1 cellular context compared by ENCODE assay signal in genomic region chr7:106568680-106569499, GRCh38.
TF ChIP-seq lines count a peak whose summit lies in the region.

No MANE protein-coding gene starts in this region.

TF ChIP-seq in HEK293, 187 proteins besides CTCF, POLR2A, EP300 and RAD21 (continued from another document and continues in another):
- TF ChIP-seq, protein P1, sequence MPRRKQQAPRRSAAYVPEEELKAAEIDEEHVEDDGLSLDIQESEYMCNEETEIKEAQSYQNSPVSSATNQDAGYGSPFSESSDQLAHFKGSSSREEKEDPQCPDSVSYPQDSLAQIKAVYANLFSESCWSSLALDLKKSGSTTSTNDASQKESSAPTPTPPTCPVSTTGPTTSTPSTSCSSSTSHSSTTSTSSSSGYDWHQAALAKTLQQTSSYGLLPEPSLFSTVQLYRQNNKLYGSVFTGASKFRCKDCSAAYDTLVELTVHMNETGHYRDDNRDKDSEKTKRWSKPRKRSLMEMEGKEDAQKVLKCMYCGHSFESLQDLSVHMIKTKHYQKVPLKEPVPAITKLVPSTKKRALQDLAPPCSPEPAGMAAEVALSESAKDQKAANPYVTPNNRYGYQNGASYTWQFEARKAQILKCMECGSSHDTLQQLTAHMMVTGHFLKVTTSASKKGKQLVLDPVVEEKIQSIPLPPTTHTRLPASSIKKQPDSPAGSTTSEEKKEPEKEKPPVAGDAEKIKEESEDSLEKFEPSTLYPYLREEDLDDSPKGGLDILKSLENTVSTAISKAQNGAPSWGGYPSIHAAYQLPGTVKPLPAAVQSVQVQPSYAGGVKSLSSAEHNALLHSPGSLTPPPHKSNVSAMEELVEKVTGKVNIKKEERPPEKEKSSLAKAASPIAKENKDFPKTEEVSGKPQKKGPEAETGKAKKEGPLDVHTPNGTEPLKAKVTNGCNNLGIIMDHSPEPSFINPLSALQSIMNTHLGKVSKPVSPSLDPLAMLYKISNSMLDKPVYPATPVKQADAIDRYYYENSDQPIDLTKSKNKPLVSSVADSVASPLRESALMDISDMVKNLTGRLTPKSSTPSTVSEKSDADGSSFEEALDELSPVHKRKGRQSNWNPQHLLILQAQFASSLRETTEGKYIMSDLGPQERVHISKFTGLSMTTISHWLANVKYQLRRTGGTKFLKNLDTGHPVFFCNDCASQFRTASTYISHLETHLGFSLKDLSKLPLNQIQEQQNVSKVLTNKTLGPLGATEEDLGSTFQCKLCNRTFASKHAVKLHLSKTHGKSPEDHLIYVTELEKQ (tag by site-specific recombination; IDR thresholded peaks at IDR 0.05; ENCODE audit: borderline replicate concordance): 0 out of 2 replicates have a peak, but pooled peaks have one; percentile 16
- TF ChIP-seq ZNF747 (tag by site-specific recombination; IDR thresholded peaks at IDR 0.05): no peak
- TF ChIP-seq, protein P2, sequence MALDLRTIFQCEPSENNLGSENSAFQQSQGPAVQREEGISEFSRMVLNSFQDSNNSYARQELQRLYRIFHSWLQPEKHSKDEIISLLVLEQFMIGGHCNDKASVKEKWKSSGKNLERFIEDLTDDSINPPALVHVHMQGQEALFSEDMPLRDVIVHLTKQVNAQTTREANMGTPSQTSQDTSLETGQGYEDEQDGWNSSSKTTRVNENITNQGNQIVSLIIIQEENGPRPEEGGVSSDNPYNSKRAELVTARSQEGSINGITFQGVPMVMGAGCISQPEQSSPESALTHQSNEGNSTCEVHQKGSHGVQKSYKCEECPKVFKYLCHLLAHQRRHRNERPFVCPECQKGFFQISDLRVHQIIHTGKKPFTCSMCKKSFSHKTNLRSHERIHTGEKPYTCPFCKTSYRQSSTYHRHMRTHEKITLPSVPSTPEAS (tag by site-specific recombination; IDR thresholded peaks at IDR 0.05): peak; percentile 50; the same call in 1 of the 2 replicates
- no peak for TF ChIP-seq AEBP2 (tag by site-specific recombination; IDR thresholded peaks at IDR 0.05; ENCODE audit: borderline replicate concordance)
- TF ChIP-seq, protein P3, sequence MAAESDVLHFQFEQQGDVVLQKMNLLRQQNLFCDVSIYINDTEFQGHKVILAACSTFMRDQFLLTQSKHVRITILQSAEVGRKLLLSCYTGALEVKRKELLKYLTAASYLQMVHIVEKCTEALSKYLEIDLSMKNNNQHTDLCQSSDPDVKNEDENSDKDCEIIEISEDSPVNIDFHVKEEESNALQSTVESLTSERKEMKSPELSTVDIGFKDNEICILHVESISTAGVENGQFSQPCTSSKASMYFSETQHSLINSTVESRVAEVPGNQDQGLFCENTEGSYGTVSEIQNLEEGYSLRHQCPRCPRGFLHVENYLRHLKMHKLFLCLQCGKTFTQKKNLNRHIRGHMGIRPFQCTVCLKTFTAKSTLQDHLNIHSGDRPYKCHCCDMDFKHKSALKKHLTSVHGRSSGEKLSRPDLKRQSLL (tag by site-specific recombination; IDR thresholded peaks at IDR 0.05): no peak
- TF ChIP-seq ZNF10 (tag by site-specific recombination; IDR thresholded peaks at IDR 0.05): no peak
- no peak for TF ChIP-seq ZNF792 (tag by site-specific recombination; IDR thresholded peaks at IDR 0.05)
- no peak for TF ChIP-seq ZNF2 (tag by site-specific recombination; IDR thresholded peaks at IDR 0.05)
- no peak for TF ChIP-seq ZNF704 (tag by site-specific recombination; IDR thresholded peaks at IDR 0.05)
- TF ChIP-seq ZNF561 (tag by site-specific recombination; IDR thresholded peaks at IDR 0.05; ENCODE audit: borderline replicate concordance): 0 out of 2 replicates have a peak, but pooled peaks have one; percentile 62
- peak; percentile 55; the same call in 1 of the 2 replicates for TF ChIP-seq ZNF76 (tag by site-specific recombination; IDR thresholded peaks at IDR 0.05; ENCODE audit: borderline replicate concordance, low read depth)
- 0 out of 2 replicates have a peak, but pooled peaks have one; percentile 11 for TF ChIP-seq YY1 (tag by site-specific recombination; IDR thresholded peaks at IDR 0.05)
- peak; percentile 76; the same call in 1 of the 2 replicates for TF ChIP-seq OSR2 (tag by site-specific recombination; IDR thresholded peaks at IDR 0.05)
- no peak for TF ChIP-seq PRDM1 (tag by site-specific recombination; IDR thresholded peaks at IDR 0.05)
- TF ChIP-seq ZBTB8A (tag by site-specific recombination; IDR thresholded peaks at IDR 0.05): peak; percentile 55
- peak; percentile 4 for TF ChIP-seq ZNF529 (tag by site-specific recombination; IDR thresholded peaks at IDR 0.05; ENCODE audit: insufficient replicate concordance)
- TF ChIP-seq ZNF114 (tag by site-specific recombination; IDR thresholded peaks at IDR 0.05): no peak
- TF ChIP-seq ZNF707 (tag by site-specific recombination; IDR thresholded peaks at IDR 0.05): no peak
- no peak for TF ChIP-seq ZNF624 (tag by site-specific recombination; IDR thresholded peaks at IDR 0.05)
- TF ChIP-seq SALL2 (tag by site-specific recombination; IDR thresholded peaks at IDR 0.05; ENCODE audit: borderline replicate concordance): no peak
- no peak for TF ChIP-seq ZNF600 (tag by site-specific recombination; IDR thresholded peaks at IDR 0.05)
- TF ChIP-seq ZNF658 (tag by site-specific recombination; IDR thresholded peaks at IDR 0.05): no peak
- TF ChIP-seq, protein P4, sequence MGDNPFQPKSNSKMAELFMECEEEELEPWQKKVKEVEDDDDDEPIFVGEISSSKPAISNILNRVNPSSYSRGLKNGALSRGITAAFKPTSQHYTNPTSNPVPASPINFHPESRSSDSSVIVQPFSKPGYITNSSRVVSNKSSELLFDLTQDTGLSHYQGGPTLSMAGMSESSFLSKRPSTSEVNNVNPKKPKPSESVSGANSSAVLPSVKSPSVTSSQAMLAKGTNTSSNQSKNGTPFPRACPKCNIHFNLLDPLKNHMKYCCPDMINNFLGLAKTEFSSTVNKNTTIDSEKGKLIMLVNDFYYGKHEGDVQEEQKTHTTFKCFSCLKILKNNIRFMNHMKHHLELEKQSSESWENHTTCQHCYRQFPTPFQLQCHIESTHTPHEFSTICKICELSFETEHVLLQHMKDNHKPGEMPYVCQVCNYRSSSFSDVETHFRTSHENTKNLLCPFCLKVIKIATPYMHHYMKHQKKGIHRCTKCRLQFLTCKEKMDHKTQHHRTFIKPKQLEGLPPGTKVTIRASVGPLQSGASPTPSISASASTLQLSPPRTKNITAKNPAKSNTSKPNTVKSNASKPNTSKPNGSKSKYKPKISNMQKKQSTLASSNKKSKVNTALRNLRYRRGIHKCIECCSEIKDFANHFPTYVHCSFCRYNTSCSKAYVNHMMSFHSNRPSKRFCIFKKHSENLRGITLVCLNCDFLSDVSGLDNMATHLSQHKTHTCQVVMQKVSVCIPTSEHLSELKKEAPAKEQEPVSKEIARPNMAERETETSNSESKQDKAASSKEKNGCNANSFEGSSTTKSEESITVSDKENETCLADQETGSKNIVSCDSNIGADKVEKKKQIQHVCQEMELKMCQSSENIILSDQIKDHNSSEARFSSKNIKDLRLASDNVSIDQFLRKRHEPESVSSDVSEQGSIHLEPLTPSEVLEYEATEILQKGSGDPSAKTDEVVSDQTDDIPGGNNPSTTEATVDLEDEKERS (tag by site-specific recombination; IDR thresholded peaks at IDR 0.05): no peak
- TF ChIP-seq, protein P5, sequence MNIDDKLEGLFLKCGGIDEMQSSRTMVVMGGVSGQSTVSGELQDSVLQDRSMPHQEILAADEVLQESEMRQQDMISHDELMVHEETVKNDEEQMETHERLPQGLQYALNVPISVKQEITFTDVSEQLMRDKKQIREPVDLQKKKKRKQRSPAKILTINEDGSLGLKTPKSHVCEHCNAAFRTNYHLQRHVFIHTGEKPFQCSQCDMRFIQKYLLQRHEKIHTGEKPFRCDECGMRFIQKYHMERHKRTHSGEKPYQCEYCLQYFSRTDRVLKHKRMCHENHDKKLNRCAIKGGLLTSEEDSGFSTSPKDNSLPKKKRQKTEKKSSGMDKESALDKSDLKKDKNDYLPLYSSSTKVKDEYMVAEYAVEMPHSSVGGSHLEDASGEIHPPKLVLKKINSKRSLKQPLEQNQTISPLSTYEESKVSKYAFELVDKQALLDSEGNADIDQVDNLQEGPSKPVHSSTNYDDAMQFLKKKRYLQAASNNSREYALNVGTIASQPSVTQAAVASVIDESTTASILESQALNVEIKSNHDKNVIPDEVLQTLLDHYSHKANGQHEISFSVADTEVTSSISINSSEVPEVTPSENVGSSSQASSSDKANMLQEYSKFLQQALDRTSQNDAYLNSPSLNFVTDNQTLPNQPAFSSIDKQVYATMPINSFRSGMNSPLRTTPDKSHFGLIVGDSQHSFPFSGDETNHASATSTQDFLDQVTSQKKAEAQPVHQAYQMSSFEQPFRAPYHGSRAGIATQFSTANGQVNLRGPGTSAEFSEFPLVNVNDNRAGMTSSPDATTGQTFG (tag by site-specific recombination; IDR thresholded peaks at IDR 0.05; ENCODE audit: borderline replicate concordance): no peak
- no peak for TF ChIP-seq BCL11B (tag by site-specific recombination; IDR thresholded peaks at IDR 0.05; ENCODE audit: low read depth)
- no peak for TF ChIP-seq ZNF701 (tag by site-specific recombination; IDR thresholded peaks at IDR 0.05)
- no peak for TF ChIP-seq PRDM2 (tag by site-specific recombination; IDR thresholded peaks at IDR 0.05; ENCODE audit: borderline replicate concordance)
- TF ChIP-seq ZEB2 (tag by site-specific recombination; IDR thresholded peaks at IDR 0.05): peak; percentile 95
- TF ChIP-seq ZNF169 (tag by site-specific recombination; IDR thresholded peaks at IDR 0.05): no peak
- TF ChIP-seq REPIN1 (tag by site-specific recombination; IDR thresholded peaks at IDR 0.05; ENCODE audit: low read depth): no peak
- no peak for TF ChIP-seq ZNF292 (tag by site-specific recombination; IDR thresholded peaks at IDR 0.05; ENCODE audit: borderline replicate concordance, low read depth)
- peak; percentile 70 for TF ChIP-seq ZBTB21 (tag by site-specific recombination; IDR thresholded peaks at IDR 0.05)
- no peak for TF ChIP-seq ZNF510 (tag by site-specific recombination; IDR thresholded peaks at IDR 0.05; ENCODE audit: insufficient replicate concordance)
